Comparison of ENCODE assay signal across 18 cellular contexts in genomic region chr1:198959032-198959431, GRCh38.
"Had no signal": no experiment of that assay in that cellular context is flagged by ENCODE, and none has a peak within 500 bp of the region (broad histone marks: within the 10 kb centered on the region; RNA-seq: fewer than 3 reads in every experiment).

No MANE protein-coding gene starts in this region.

- H3K27ac Mint-ChIP-seq: activated naive CD8-positive, alpha-beta T cell; memory B cell; natural killer cell; progenitor cell of endocrine pancreas; stimulated activated memory B cell treated with anti-CD40 and anti-IgM and Interleukin-4, amounts not matched to agents 10 μg/mL and 1 μg/mL and 100 μg/mL, for 72 hours had no signal

- H3K27me3 ChIP-seq: brain microvascular endothelial cell, right atrium auricular region, SJSA1 had no signal

- DNase-seq: anterior cingulate cortex; brain microvascular endothelial cell; effector CD8-positive, alpha-beta T cell; foreskin fibroblast; hypothalamus; kidney; left ventricle myocardium inferior; mucosa of descending colon; natural killer cell; stimulated activated CD4-positive, alpha-beta T cell treated with anti-CD3 and anti-CD28 coated beads, Interleukin-2, amount 100 ng/mL, for 48 hours; SW 1271; T1000 had no signal

- H3K4me3 Mint-ChIP-seq: activated naive CD8-positive, alpha-beta T cell; memory B cell; natural killer cell; stimulated activated memory B cell treated with anti-CD40 and anti-IgM and Interleukin-4, amounts not matched to agents 10 μg/mL and 1 μg/mL and 100 μg/mL, for 72 hours had no signal

- H3K4me1 Mint-ChIP-seq: memory B cell; stimulated activated memory B cell treated with anti-CD40 and anti-IgM and Interleukin-4, amounts not matched to agents 10 μg/mL and 1 μg/mL and 100 μg/mL, for 72 hours had no signal

- H3K27ac ChIP-seq: brain microvascular endothelial cell, left ventricle myocardium inferior, right atrium auricular region, SJSA1 had no signal

- H3K27me3 Mint-ChIP-seq: activated naive CD8-positive, alpha-beta T cell; memory B cell; progenitor cell of endocrine pancreas; stimulated activated memory B cell treated with anti-CD40 and anti-IgM and Interleukin-4, amounts not matched to agents 10 μg/mL and 1 μg/mL and 100 μg/mL, for 72 hours had no signal

- H3K9me3 ChIP-seq: mucosa of descending colon, SJSA1 had no signal

- H3K4me3 ChIP-seq: left ventricle myocardium inferior, mucosa of descending colon, right atrium auricular region, SJSA1 had no signal

- H3K4me1 ChIP-seq: left ventricle myocardium inferior, right atrium auricular region, SJSA1 had no signal

- ATAC-seq: mucosa of descending colon; natural killer cell; stimulated activated memory B cell treated with anti-CD40 and anti-IgM and Interleukin-4, amounts not matched to agents 10 μg/mL and 1 μg/mL and 100 μg/mL, for 72 hours had no signal

- H3K36me3 ChIP-seq: brain microvascular endothelial cell, left ventricle myocardium inferior, right atrium auricular region, SJSA1 had no signal

- H3K36me3 Mint-ChIP-seq: activated naive CD8-positive, alpha-beta T cell; natural killer cell had no signal
